Comparison of ENCODE assay signal across 1 cellular context in genomic region chr20:36642136-36642535, GRCh38.
TF ChIP-seq lines count a peak whose summit lies in the region.

No MANE protein-coding gene starts in this region.

TF ChIP-seq in HepG2, 621 proteins besides CTCF, POLR2A, EP300 and RAD21 (continued from another document and continues in another):
- TF ChIP-seq CBX2 (IDR thresholded peaks at IDR 0.05; ENCODE audit: low read depth, low read length) = no peak
- TF ChIP-seq CBX2 (CRISPR knock-in tag; IDR thresholded peaks at IDR 0.05; ENCODE audit: low read depth) = no peak
- TF ChIP-seq ZNF572 (CRISPR knock-in tag; IDR thresholded peaks at IDR 0.05) = 0 out of 2 replicates have a peak, but pooled peaks have one; percentile 50
- no peak for TF ChIP-seq ZNF468 (CRISPR knock-in tag; IDR thresholded peaks at IDR 0.05)
- no peak for TF ChIP-seq ZNF609 (CRISPR knock-in tag; IDR thresholded peaks at IDR 0.05; ENCODE audit: borderline replicate concordance)
- no peak for TF ChIP-seq MED13 (CRISPR knock-in tag; IDR thresholded peaks at IDR 0.05)
- no peak for TF ChIP-seq PAX8 (CRISPR knock-in tag; IDR thresholded peaks at IDR 0.05; ENCODE audit: borderline replicate concordance)
- no peak for TF ChIP-seq THAP11 (CRISPR knock-in tag; IDR thresholded peaks at IDR 0.05)
- TF ChIP-seq MYNN (CRISPR knock-in tag; IDR thresholded peaks at IDR 0.05; ENCODE audit: low read depth) = no peak
- no peak for TF ChIP-seq SCMH1 (CRISPR knock-in tag; IDR thresholded peaks at IDR 0.05; ENCODE audit: borderline replicate concordance)
- no peak for TF ChIP-seq FOXC1 (CRISPR knock-in tag; IDR thresholded peaks at IDR 0.05; ENCODE audit: borderline replicate concordance)
- no peak for TF ChIP-seq ATF5 (CRISPR knock-in tag; IDR thresholded peaks at IDR 0.05; ENCODE audit: low read depth)
- TF ChIP-seq ZNF18 (CRISPR knock-in tag; IDR thresholded peaks at IDR 0.05; ENCODE audit: insufficient replicate concordance) = peak; percentile 34
- no peak for TF ChIP-seq RBM39 (IDR thresholded peaks at IDR 0.05; ENCODE audit: low read depth, low read length, poor library complexity, severe bottlenecking)
- no peak for TF ChIP-seq ZNF235 (CRISPR knock-in tag; IDR thresholded peaks at IDR 0.05; ENCODE audit: borderline replicate concordance)
- no peak for TF ChIP-seq ZNF550 (CRISPR knock-in tag; IDR thresholded peaks at IDR 0.05; ENCODE audit: borderline replicate concordance)
- no peak for TF ChIP-seq NFAT5 (CRISPR knock-in tag; IDR thresholded peaks at IDR 0.05)
- TF ChIP-seq ZNF234 (CRISPR knock-in tag; conservative IDR thresholded peaks at IDR 0.05) = 0 out of 2 replicates have a peak, but pooled peaks have one; percentile 16
- no peak for TF ChIP-seq SMARCC2 (IDR thresholded peaks at IDR 0.05)
- TF ChIP-seq ZNF224 (CRISPR knock-in tag; IDR thresholded peaks at IDR 0.05) = 0 out of 2 replicates have a peak, but pooled peaks have one; percentile 13
- TF ChIP-seq ZNF660 (CRISPR knock-in tag; IDR thresholded peaks at IDR 0.05; ENCODE audit: borderline replicate concordance, low read depth) = no peak
- TF ChIP-seq SNAPC5 (CRISPR knock-in tag; IDR thresholded peaks at IDR 0.05; ENCODE audit: borderline replicate concordance) = no peak
- no peak for TF ChIP-seq SMC3 (IDR thresholded peaks at IDR 0.05; ENCODE audit: low read length)
- no peak for TF ChIP-seq TEF (CRISPR knock-in tag; IDR thresholded peaks at IDR 0.05)
- no peak for TF ChIP-seq YEATS2 (CRISPR knock-in tag; IDR thresholded peaks at IDR 0.05; ENCODE audit: borderline replicate concordance)
- no peak for TF ChIP-seq NCOA5 (CRISPR knock-in tag; IDR thresholded peaks at IDR 0.05)
- no peak for TF ChIP-seq ZNF512B (CRISPR knock-in tag; IDR thresholded peaks at IDR 0.05; ENCODE audit: borderline replicate concordance)
- no peak for TF ChIP-seq PATZ1 (CRISPR knock-in tag; IDR thresholded peaks at IDR 0.05)
- no peak for TF ChIP-seq NFKBIZ (CRISPR knock-in tag; IDR thresholded peaks at IDR 0.05)
- no peak for TF ChIP-seq ZNF230 (CRISPR knock-in tag; IDR thresholded peaks at IDR 0.05)
- TF ChIP-seq NFE2L1 (CRISPR knock-in tag; IDR thresholded peaks at IDR 0.05; ENCODE audit: borderline replicate concordance) = no peak
- no peak for TF ChIP-seq FOSL1 (CRISPR knock-in tag; IDR thresholded peaks at IDR 0.05; ENCODE audit: borderline replicate concordance)
- TF ChIP-seq GLI4 (CRISPR knock-in tag; IDR thresholded peaks at IDR 0.05; ENCODE audit: borderline replicate concordance) = peak; percentile 24; the same call in 1 of the 2 replicates
- no peak for TF ChIP-seq ZNF343 (CRISPR knock-in tag; IDR thresholded peaks at IDR 0.05)
- no peak for TF ChIP-seq ZNF138 (CRISPR knock-in tag; IDR thresholded peaks at IDR 0.05; ENCODE audit: low read depth)
- TF ChIP-seq JARID2 (CRISPR knock-in tag; IDR thresholded peaks at IDR 0.05; ENCODE audit: insufficient replicate concordance) = no peak
- TF ChIP-seq HNF1B (CRISPR knock-in tag; IDR thresholded peaks at IDR 0.05) = no peak
- no peak for TF ChIP-seq E2F5 (CRISPR knock-in tag; conservative IDR thresholded peaks at IDR 0.05)
- no peak for TF ChIP-seq ZSCAN12 (CRISPR knock-in tag; IDR thresholded peaks at IDR 0.05)
- no peak for TF ChIP-seq NR1H2 (CRISPR knock-in tag; IDR thresholded peaks at IDR 0.05; ENCODE audit: borderline replicate concordance, low read depth)
- no peak for TF ChIP-seq ZFP41 (CRISPR knock-in tag; IDR thresholded peaks at IDR 0.05; ENCODE audit: borderline replicate concordance)
- TF ChIP-seq KLF6 (CRISPR knock-in tag; IDR thresholded peaks at IDR 0.05) = no peak
- TF ChIP-seq NFYB (CRISPR knock-in tag; IDR thresholded peaks at IDR 0.05) = no peak
- TF ChIP-seq PHB2 (IDR thresholded peaks at IDR 0.05; ENCODE audit: partially characterized antibody) = no peak
